In the genomic region with DNA sequence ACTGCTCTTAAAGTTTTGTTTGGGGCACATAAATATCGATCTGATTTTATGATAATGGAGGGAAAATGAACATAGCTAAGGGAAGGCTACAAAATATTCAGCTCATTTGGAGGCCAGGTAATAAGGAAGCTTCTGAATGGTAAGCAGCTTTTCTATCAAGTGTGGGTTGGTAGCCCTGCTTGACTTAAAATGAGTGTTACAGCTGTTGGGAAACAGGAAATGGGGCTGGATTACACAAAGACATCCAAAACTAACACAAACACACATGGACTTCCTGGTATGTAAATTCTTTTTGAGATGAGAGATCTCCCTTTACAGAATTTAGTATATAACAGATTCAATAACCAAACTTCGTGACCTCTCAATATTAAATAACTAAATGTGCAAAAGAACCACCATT, we compare ENCODE assay signal across 14 cellular contexts. TPM values are rescaled to one million over a fixed set of nuclear protein-coding genes. Genes with fewer than 3 reads are reported as not detected.
DNase-seq lines count a peak whose midpoint lies in the region; ATAC-seq, FAIRE-seq and TF ChIP-seq lines count a peak whose summit lies in the region.
"Had no signal": no experiment of that assay in that cellular context is flagged by ENCODE, and none has a peak within 500 bp of the region (broad histone marks: within the 10 kb centered on the region; RNA-seq: fewer than 3 reads in every experiment).

No MANE protein-coding gene starts in this region.

- no peaks in the 10 kb centered on the region for H3K36me3 ChIP-seq in astrocyte (ENCODE audit: insufficient read depth, low read length)
- H3K36me3 ChIP-seq in mucosa of descending colon (ENCODE audit: low read depth), result no peaks in the 10 kb centered on the region

- no peaks in the 10 kb centered on the region for H3K27me3 ChIP-seq in astrocyte (ENCODE audit: insufficient read depth, low read length)

- peak; percentile 54 for ATAC-seq in mucosa of descending colon
- no peak for ATAC-seq in HG02642 (IDR thresholded peaks at IDR 0.05; ENCODE audit: poor library complexity, unreplicated experiment)

- peak; percentile 86 for FAIRE-seq in astrocyte (lab: Jason Lieb, UNC)

- DNase-seq in DMS153 (lab: John Stamatoyannopoulos, UW) (peak; percentile 36), HCEC 1CT (peak; percentile 47), astrocyte (ENCODE audit: low read depth) (peak; percentile 33), mucosa of descending colon (no peak), D341Med (ENCODE audit: low spot score) (no peak), DMS114 treated with DMSO at 0.1 percent for 48 hours (lab: John Stamatoyannopoulos, UW; ENCODE audit: unreplicated experiment) (no peak), putamen (ENCODE audit: low spot score) (no peak)
- DNase-seq: caudate nucleus, H7, NCI-H82 had no signal

- H3K4me3 ChIP-seq in astrocyte (ENCODE audit: insufficient read depth, low read depth, low read length) (no peak overlapping the region), mucosa of descending colon (no peak overlapping the region)

- no peak overlapping the region for H3K4me3 Mint-ChIP-seq in astrocyte (ENCODE audit: unreplicated experiment)
- H3K4me3 Mint-ChIP-seq: T-helper 1 cell treated with Interleukin-12 subunit alpha and Interleukin-12 subunit beta and Interleukin-4 antibody, amounts not matched to agents 30 μg/mL and 1 μg/mL, for 36 hours had no signal

- H3K27ac Mint-ChIP-seq in astrocyte (ENCODE audit: unreplicated experiment), result no peak overlapping the region
- H3K27ac Mint-ChIP-seq: T-helper 1 cell treated with Interleukin-12 subunit alpha and Interleukin-12 subunit beta and Interleukin-4 antibody, amounts not matched to agents 30 μg/mL and 1 μg/mL, for 36 hours had no signal

- H3K4me1 Mint-ChIP-seq in astrocyte (ENCODE audit: low read depth, unreplicated experiment), result peaks cover 6% of the 10 kb centered on the region

- H3K27me3 Mint-ChIP-seq in astrocyte (ENCODE audit: low read depth, unreplicated experiment), result no peaks in the 10 kb centered on the region

- no peaks in the 10 kb centered on the region for H3K79me2 ChIP-seq in astrocyte (ENCODE audit: insufficient read depth, low read length)

- H3K9me3 ChIP-seq in astrocyte (ENCODE audit: insufficient read depth, low read depth, low read length), result no peaks in the 10 kb centered on the region
- H3K9me3 ChIP-seq in mucosa of descending colon, result no peaks in the 10 kb centered on the region

- H3K27ac ChIP-seq in astrocyte (ENCODE audit: low read depth, low read length), result no peak overlapping the region
- H3K27ac ChIP-seq: KMS-11 had no signal

- H4K20me1 ChIP-seq in astrocyte (ENCODE audit: insufficient read depth, low read length), result no peaks in the 10 kb centered on the region

- peaks cover 2% of the 10 kb centered on the region for H3K36me3 Mint-ChIP-seq in astrocyte (ENCODE audit: low read depth, unreplicated experiment)

- no peaks in the 10 kb centered on the region for H3K9me3 Mint-ChIP-seq in astrocyte (ENCODE audit: unreplicated experiment)
- H3K9me3 Mint-ChIP-seq: T-helper 1 cell treated with Interleukin-12 subunit alpha and Interleukin-12 subunit beta and Interleukin-4 antibody, amounts not matched to agents 30 μg/mL and 1 μg/mL, for 36 hours had no signal

- H3K4me2 ChIP-seq in astrocyte (ENCODE audit: low read length), result no peak overlapping the region
- H3K4me2 ChIP-seq: KMS-11 had no signal

- H2AFZ ChIP-seq in astrocyte (ENCODE audit: low read depth, low read length), result no peak overlapping the region

- H3K4me1 ChIP-seq in astrocyte (ENCODE audit: insufficient read depth, low read length), result peaks cover 6% of the 10 kb centered on the region
- no peaks in the 10 kb centered on the region for H3K4me1 ChIP-seq in mucosa of descending colon (ENCODE audit: low read depth)

- intact Hi-C loops in mucosa of descending colon (cut with DNase I, micrococcal nuclease), result no loop called here

- H3K9ac ChIP-seq in astrocyte (ENCODE audit: low read length), result no peak overlapping the region
- H3K9ac ChIP-seq: KMS-11 had no signal

- TF ChIP-seq CTCF in astrocyte (IDR thresholded peaks at IDR 0.05; ENCODE audit: insufficient read depth, low read depth, low read length) (no peak), mucosa of descending colon (IDR thresholded peaks at IDR 0.05) (no peak)

RNA-seq across cellular contexts. Expression of a gene that starts 58.0 kb away (rescaled TPM):
- total RNA-seq in astrocyte (0.17 TPM in 1 of 2 replicates, not detected in the other), mucosa of descending colon (under 1 TPM in 1 of 3 donors, not detected in 2; 0.28 TPM)
- total RNA-seq: liver had no signal

Comparison
In these comparisons a context has a peak if more than half of its experiments do, and no peak if none do; other contexts are left out.
1. DNase-seq: peak in DMS153 (single experiment), HCEC 1CT (single experiment) and astrocyte (single experiment); none in mucosa of descending colon (0 of 3), D341Med (single experiment), DMS114 treated with DMSO at 0.1 percent for 48 hours (single experiment) and putamen (single experiment).